8 cellular contexts compared by ENCODE assay signal in genomic region chr6:7424967-7425807, GRCh38. TPM values are rescaled to one million over a fixed set of nuclear protein-coding genes. Genes with fewer than 3 reads are reported as not detected.
DNase-seq lines count a peak whose midpoint lies in the region; ATAC-seq, FAIRE-seq and TF ChIP-seq lines count a peak whose summit lies in the region.

No MANE protein-coding gene starts in this region.

- TF ChIP-seq EP300 in Ishikawa (IDR thresholded peaks at IDR 0.05; ENCODE audit: borderline replicate concordance) (no peak), GM12878 (IDR thresholded peaks at IDR 0.05; ENCODE audit: borderline replicate concordance in 1 of 2, control insufficient read depth in 1 of 2, low read depth in 2 of 2, low read length in 2 of 2) (no peak)

- POLR2A ChIA-PET in GM12878 (lab: Charles Lee): interaction anchor here (0.7 kb wide), 1 partner anchor 109 kb away, joined by 3 read pairs; no protein-coding TSS in a partner anchor

- intact Hi-C loops in GM12878 (cut with micrococcal nuclease; ENCODE audit: unreplicated experiment): loop anchor here (10.0 kb wide), 1 partner anchor 190 kb away; no protein-coding TSS in a partner anchor
- intact Hi-C loops in left lung (cut with DNase I): loop anchor here in 1 of 2 donors (10.0 kb wide), 1 partner anchor 190 kb away; no protein-coding TSS in a partner anchor

- no peak overlapping the region for H3K4me2 ChIP-seq in GM12878 (ENCODE audit: control insufficient read depth, insufficient read depth)

- TF ChIP-seq RAD21 in Ishikawa (IDR thresholded peaks at IDR 0.05; ENCODE audit: low read depth) (peak; percentile 78), GM12878 (IDR thresholded peaks at IDR 0.05; ENCODE audit: insufficient read depth, low read depth, low read length) (peak; percentile 28)

- RAD21 ChIA-PET in GM12878 (lab: Charles Lee; ENCODE audit: unreplicated experiment): interaction anchor here (0.6 kb wide), 1 partner anchor 190 kb away, joined by 3 read pairs; no protein-coding TSS in a partner anchor

- no peak overlapping the region for H3K27ac ChIP-seq in GM12878 (ENCODE audit: control insufficient read depth, insufficient read depth)
- H3K27ac ChIP-seq in left lung: no peak overlapping the region

- no peak overlapping the region for H2AFZ ChIP-seq in GM12878 (ENCODE audit: control insufficient read depth, low read depth, low read length)

- H3K9me3 ChIP-seq in GM12878 (replicated peaks; ENCODE audit: control insufficient read depth, insufficient read depth, low read length) (no peaks in the 10 kb centered on the region), left lung (no peaks in the 10 kb centered on the region)

- CTCF ChIA-PET in GM12878 (lab: Yijun Ruan, JAX): interaction anchor here (0.6 kb wide), 1 partner anchor 659 kb away, joined by 3 read pairs; no protein-coding TSS in a partner anchor

- 90% methylated on average over 24 of the region's 25 CpGs for WGBS in GM12878 (ENCODE audit: insufficient coverage, insufficient replicate concordance, low lambda C conversion rate, missing lambda C conversion rate)

- H3K4me3 ChIP-seq in AG10803 (ENCODE audit: low read length): no peak overlapping the region
- H3K4me3 ChIP-seq in GM12878: no peak overlapping the region
- H3K4me3 ChIP-seq in left lung: no peak overlapping the region

- TF ChIP-seq POLR2A in GM12878 (IDR thresholded peaks at IDR 0.05; ENCODE audit: low read depth, low read length): no peak

- H3K36me3 ChIP-seq in GM12878 (ENCODE audit: control insufficient read depth in 2 of 2, insufficient read depth in 2 of 2, low read length in 1 of 2) (no peaks in the 10 kb centered on the region; a peak in 1 of 4 replicates), left lung (peaks cover 0 to 2% of the 10 kb centered on the region in 2 donors)

- ATAC-seq in GM12878: peak; percentile 38; the same call in 2 of the 3 replicates
- peak; percentile 94 for ATAC-seq in left lung
- no peak for ATAC-seq in HG03457 (IDR thresholded peaks at IDR 0.05; ENCODE audit: unreplicated experiment)
- no peak for ATAC-seq in HG02763 (IDR thresholded peaks at IDR 0.05; ENCODE audit: unreplicated experiment)

- no peaks in the 10 kb centered on the region for H4K20me1 ChIP-seq in GM12878 (ENCODE audit: control insufficient read depth, insufficient read depth)

- TF ChIP-seq CTCF in AG10803 (conservative IDR thresholded peaks at IDR 0.05; ENCODE audit: low read length): peak; percentile 72
- peak; percentile 14 to 29 (median 24); a peak in 1 of 6 replicates for TF ChIP-seq CTCF in GM12878 (IDR thresholded peaks at IDR 0.05 in 2 of 3, conservative IDR thresholded peaks at IDR 0.05 in 1 of 3; ENCODE audit: control insufficient read depth in 2 of 3, extremely low read depth in 1 of 3, insufficient read depth in 1 of 3, low read depth in 3 of 3, low read length in 3 of 3)
- peak; percentile 37 to 41 for TF ChIP-seq CTCF in left lung (IDR thresholded peaks at IDR 0.05)

- no TSS peak for BruUV-seq in GM12878 (replicated peaks; lab: Mats Ljungman, UMichigan)

- SMC1A ChIA-PET in GM12878 (lab: Charles Lee; ENCODE audit: uncharacterized antibody, unreplicated experiment): no interaction called here

- DNase-seq in AG10803 (ENCODE audit: low read depth): peak; percentile 66
- no peak for DNase-seq in GM12878 (ENCODE audit: low read depth, low spot score)
- DNase-seq in left lung: no peak
- no peak for DNase-seq in GOT3 (lab: John Stamatoyannopoulos, UW)
- no peak for DNase-seq in stimulated activated naive CD4-positive, alpha-beta T cell treated with Interleukin-2 at 50 U/mL for 16 hours (lab: John Stamatoyannopoulos, UW)

- in situ Hi-C loops in GM12878 (cut with MboI): no loop called here

- H3K27me3 ChIP-seq in GM12878 (replicated peaks in 1 of 2; ENCODE audit: control insufficient read depth in 2 of 2, insufficient read depth in 2 of 2, low read length in 1 of 2): no peaks in the 10 kb centered on the region
- no peaks in the 10 kb centered on the region for H3K27me3 ChIP-seq in left lung

- H3K9ac ChIP-seq in GM12878 (ENCODE audit: control insufficient read depth, insufficient read depth, low read length): no peak overlapping the region

- H3K79me2 ChIP-seq in GM12878 (ENCODE audit: control insufficient read depth, insufficient read depth, low read length): no peaks in the 10 kb centered on the region

- no peak for FAIRE-seq in GM12878 (lab: Jason Lieb, UNC)

- no peaks in the 10 kb centered on the region for H3K4me1 ChIP-seq in GM12878 (ENCODE audit: control insufficient read depth, insufficient read depth, low read length)
- no peaks in the 10 kb centered on the region for H3K4me1 ChIP-seq in left lung

TF ChIP-seq in Ishikawa, 13 proteins besides CTCF, POLR2A, EP300 and RAD21 (continues in another document):
- no peak for TF ChIP-seq YY1 (IDR thresholded peaks at IDR 0.05; ENCODE audit: low read depth)
- no peak for TF ChIP-seq FOXM1 (IDR thresholded peaks at IDR 0.05; ENCODE audit: borderline replicate concordance, low read depth)
- TF ChIP-seq TEAD4 (IDR thresholded peaks at IDR 0.05): no peak
- TF ChIP-seq, protein P1, sequence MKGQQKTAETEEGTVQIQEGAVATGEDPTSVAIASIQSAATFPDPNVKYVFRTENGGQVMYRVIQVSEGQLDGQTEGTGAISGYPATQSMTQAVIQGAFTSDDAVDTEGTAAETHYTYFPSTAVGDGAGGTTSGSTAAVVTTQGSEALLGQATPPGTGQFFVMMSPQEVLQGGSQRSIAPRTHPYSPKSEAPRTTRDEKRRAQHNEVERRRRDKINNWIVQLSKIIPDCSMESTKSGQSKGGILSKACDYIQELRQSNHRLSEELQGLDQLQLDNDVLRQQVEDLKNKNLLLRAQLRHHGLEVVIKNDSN (IDR thresholded peaks at IDR 0.05): no peak
- TF ChIP-seq CREB1 (IDR thresholded peaks at IDR 0.05; ENCODE audit: low read depth): no peak
- no peak for TF ChIP-seq ZBTB7A (IDR thresholded peaks at IDR 0.05; ENCODE audit: low read depth)

TF ChIP-seq in GM12878, 131 proteins besides CTCF, POLR2A, EP300 and RAD21 (continues in another document):
- TF ChIP-seq CBX3 (IDR thresholded peaks at IDR 0.05; ENCODE audit: borderline replicate concordance, low read depth): no peak
- TF ChIP-seq BCL11A (IDR thresholded peaks at IDR 0.05; ENCODE audit: low read depth, low read length): no peak
- no peak for TF ChIP-seq KDM1A (IDR thresholded peaks at IDR 0.05; ENCODE audit: borderline replicate concordance)
- TF ChIP-seq PAX5 (IDR thresholded peaks at IDR 0.05; ENCODE audit: borderline replicate concordance, low read depth, low read length): no peak
- TF ChIP-seq RBBP5 (conservative IDR thresholded peaks at IDR 0.05): no peak
- TF ChIP-seq NR2F1 (conservative IDR thresholded peaks at IDR 0.05): no peak

RNA-seq across cellular contexts. Expression of gene RIOK1, which starts 35.6 kb away (rescaled TPM):
- 64.2 and 67.2 TPM in 2 replicates for total RNA-seq in GM12878 (2013; cell fraction: nucleolus; rRNA removed)
- total RNA-seq in GM12878 (2014; rRNA removed) (36.2 and 44.6 TPM in 2 replicates), GM12878 (2014; rRNA removed; fragmentation: Illumina TruSeq; extraction: Trizol) (29.8 and 32.0 TPM in 2 replicates), GM12878 (2021) (29.9 and 30.6 TPM in 2 replicates), left lung (10 to 100 TPM; 15.0 to 23.3 TPM)
- polyA plus RNA-seq in GM12878 (2011; ENCODE audit: low read depth): 14.5 TPM
- polyA plus RNA-seq in GM12878 (2011; rRNA removed) (12.2 and 16.1 TPM in 2 replicates), GM12878 (2014; fragmentation: Illumina TruSeq; extraction: Trizol) (35.4 and 43.0 TPM in 2 replicates), GM12878 (2014; fragmentation: Nextera tagmentation; extraction: Ambion mirVana) (10 to 100 TPM; 31.0 to 40.2 TPM), GM12878 (2014; rRNA removed) (27.5 and 29.2 TPM in 2 replicates), GM12878 (2016; fragmentation: Nextera tagmentation; extraction: Ambion mirVana) (10 to 100 TPM; 35.8 to 40.3 TPM)
- 26.5 and 28.2 TPM in 2 replicates for polyA plus RNA-seq in GM12878 (2011; cell fraction: cytosol; rRNA removed)
- polyA plus RNA-seq in GM12878 (2011; cell fraction: nucleus; rRNA removed): 33.6 and 40.0 TPM in 2 replicates
- polyA plus RNA-seq in GM12878 (2012): 18.0 and 23.1 TPM in 2 replicates
- 17.6 and 27.1 TPM in 2 replicates for polyA minus RNA-seq in GM12878 (2011; rRNA and poly(A)+ RNA removed)
- polyA minus RNA-seq in GM12878 (2011; cell fraction: cytosol; rRNA and poly(A)+ RNA removed): 6.4 and 10.2 TPM in 2 replicates
- 26.1 and 33.0 TPM in 2 replicates for polyA minus RNA-seq in GM12878 (2011; cell fraction: nucleus; rRNA and poly(A)+ RNA removed)

RNA-seq across cellular contexts. Expression of gene CAGE1, which starts 35.6 kb away (rescaled TPM):
- total RNA-seq in GM12878 (2013; cell fraction: nucleolus; rRNA removed): 0.27 and 0.37 TPM in 2 replicates
- total RNA-seq in GM12878 (2014; rRNA removed) (0.11 TPM in 2 replicates), GM12878 (2014; rRNA removed; fragmentation: Illumina TruSeq; extraction: Trizol) (0.09 TPM in 2 replicates), GM12878 (2021) (0.08 and 0.21 TPM in 2 replicates), left lung (not detected)
- polyA plus RNA-seq in GM12878 (2011; ENCODE audit: low read depth): not detected
- polyA plus RNA-seq in GM12878 (2011; rRNA removed) (not detected in 2 replicates), GM12878 (2014; fragmentation: Illumina TruSeq; extraction: Trizol) (not detected in 2 replicates), GM12878 (2014; fragmentation: Nextera tagmentation; extraction: Ambion mirVana) (under 1 TPM in 1 of 2 experiments, not detected in 1; 0.05 TPM), GM12878 (2014; rRNA removed) (0.03 and 0.06 TPM in 2 replicates), GM12878 (2016; fragmentation: Nextera tagmentation; extraction: Ambion mirVana) (under 1 TPM; 0.08 to 0.42 TPM)
- 0.03 TPM in 1 of 2 replicates, not detected in the other for polyA plus RNA-seq in GM12878 (2011; cell fraction: cytosol; rRNA removed)
- polyA plus RNA-seq in GM12878 (2011; cell fraction: nucleus; rRNA removed): 0.04 and 0.10 TPM in 2 replicates
- 0.14 TPM in 1 of 2 replicates, not detected in the other for polyA plus RNA-seq in GM12878 (2012)
- 0.26 and 0.29 TPM in 2 replicates for polyA minus RNA-seq in GM12878 (2011; rRNA and poly(A)+ RNA removed)
- 0.40 TPM in 1 of 2 replicates, not detected in the other for polyA minus RNA-seq in GM12878 (2011; cell fraction: cytosol; rRNA and poly(A)+ RNA removed)
- 2.3 and 2.5 TPM in 2 replicates for polyA minus RNA-seq in GM12878 (2011; cell fraction: nucleus; rRNA and poly(A)+ RNA removed)

Comparison
In these comparisons a context has a peak if more than half of its experiments do, and no peak if none do; other contexts are left out.
1. ATAC-seq: peak in GM12878 (single experiment) and left lung (single experiment); none in HG03457 (single experiment) and HG02763 (single experiment).
2. Peak in every context shown above with its lines, with median percentiles within 50 percentile points of each other: CTCF ChIP-seq.